1 cellular context compared by ENCODE assay signal in the genomic region with DNA sequence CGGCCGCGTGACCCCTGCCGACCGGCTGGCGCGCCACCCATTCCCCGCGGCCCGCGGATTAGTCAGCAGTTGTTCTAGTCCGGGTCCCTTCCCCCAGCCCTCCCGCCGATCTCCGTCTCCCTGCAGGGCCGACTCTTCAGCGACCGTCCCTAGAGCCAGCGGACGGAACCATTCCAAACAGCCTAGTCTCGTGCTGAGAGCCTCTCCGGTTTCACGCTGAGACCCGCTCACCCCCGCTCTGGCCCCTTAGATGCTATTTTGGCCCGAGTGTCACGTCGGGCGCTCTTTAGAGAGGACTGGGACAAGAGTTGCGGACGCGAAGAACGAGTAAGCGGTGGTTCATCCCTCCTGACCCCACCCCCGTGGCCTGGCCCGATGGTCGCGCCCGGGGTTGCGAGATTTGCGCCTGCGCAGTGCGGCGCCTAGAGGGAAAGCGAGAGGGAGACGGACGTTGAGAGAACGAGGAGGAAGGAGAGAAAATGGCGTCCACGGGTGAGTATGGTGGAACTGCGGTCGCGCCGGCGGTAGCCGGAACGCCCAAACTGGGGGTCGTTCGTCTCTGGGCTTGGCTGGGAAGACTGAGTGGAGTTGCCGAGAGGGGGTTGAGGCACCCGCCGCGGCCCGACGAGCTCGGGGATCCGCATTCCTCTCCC.
TF ChIP-seq lines count a peak whose summit lies in the region.

Gene EWSR1, plus strand, starts transcription at position 411 of the 653 bp plus-strand sequence. Its CDS starts 69 bp downstream, at position 480.
Gene RHBDD3, minus strand, starts transcription at position 124 of the 653 bp plus-strand sequence. CDS start 2,355 bp downstream, outside the sequence.

TF ChIP-seq in HepG2, 621 proteins besides CTCF, POLR2A, EP300 and RAD21 (continued from another document and continues in another):
- TF ChIP-seq, protein P1, sequence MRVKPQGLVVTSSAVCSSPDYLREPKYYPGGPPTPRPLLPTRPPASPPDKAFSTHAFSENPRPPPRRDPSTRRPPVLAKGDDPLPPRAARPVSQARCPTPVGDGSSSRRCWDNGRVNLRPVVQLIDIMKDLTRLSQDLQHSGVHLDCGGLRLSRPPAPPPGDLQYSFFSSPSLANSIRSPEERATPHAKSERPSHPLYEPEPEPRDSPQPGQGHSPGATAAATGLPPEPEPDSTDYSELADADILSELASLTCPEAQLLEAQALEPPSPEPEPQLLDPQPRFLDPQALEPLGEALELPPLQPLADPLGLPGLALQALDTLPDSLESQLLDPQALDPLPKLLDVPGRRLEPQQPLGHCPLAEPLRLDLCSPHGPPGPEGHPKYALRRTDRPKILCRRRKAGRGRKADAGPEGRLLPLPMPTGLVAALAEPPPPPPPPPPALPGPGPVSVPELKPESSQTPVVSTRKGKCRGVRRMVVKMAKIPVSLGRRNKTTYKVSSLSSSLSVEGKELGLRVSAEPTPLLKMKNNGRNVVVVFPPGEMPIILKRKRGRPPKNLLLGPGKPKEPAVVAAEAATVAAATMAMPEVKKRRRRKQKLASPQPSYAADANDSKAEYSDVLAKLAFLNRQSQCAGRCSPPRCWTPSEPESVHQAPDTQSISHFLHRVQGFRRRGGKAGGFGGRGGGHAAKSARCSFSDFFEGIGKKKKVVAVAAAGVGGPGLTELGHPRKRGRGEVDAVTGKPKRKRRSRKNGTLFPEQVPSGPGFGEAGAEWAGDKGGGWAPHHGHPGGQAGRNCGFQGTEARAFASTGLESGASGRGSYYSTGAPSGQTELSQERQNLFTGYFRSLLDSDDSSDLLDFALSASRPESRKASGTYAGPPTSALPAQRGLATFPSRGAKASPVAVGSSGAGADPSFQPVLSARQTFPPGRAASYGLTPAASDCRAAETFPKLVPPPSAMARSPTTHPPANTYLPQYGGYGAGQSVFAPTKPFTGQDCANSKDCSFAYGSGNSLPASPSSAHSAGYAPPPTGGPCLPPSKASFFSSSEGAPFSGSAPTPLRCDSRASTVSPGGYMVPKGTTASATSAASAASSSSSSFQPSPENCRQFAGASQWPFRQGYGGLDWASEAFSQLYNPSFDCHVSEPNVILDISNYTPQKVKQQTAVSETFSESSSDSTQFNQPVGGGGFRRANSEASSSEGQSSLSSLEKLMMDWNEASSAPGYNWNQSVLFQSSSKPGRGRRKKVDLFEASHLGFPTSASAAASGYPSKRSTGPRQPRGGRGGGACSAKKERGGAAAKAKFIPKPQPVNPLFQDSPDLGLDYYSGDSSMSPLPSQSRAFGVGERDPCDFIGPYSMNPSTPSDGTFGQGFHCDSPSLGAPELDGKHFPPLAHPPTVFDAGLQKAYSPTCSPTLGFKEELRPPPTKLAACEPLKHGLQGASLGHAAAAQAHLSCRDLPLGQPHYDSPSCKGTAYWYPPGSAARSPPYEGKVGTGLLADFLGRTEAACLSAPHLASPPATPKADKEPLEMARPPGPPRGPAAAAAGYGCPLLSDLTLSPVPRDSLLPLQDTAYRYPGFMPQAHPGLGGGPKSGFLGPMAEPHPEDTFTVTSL (CRISPR knock-in tag; IDR thresholded peaks at IDR 0.05; ENCODE audit: borderline replicate concordance) = peak; percentile 35; the same call in 1 of the 2 replicates
- TF ChIP-seq HNRNPUL1 (IDR thresholded peaks at IDR 0.05; ENCODE audit: low read depth, low read length) (no peak), RARA (CRISPR knock-in tag; IDR thresholded peaks at IDR 0.05) (0 out of 2 replicates have a peak, but pooled peaks have one; percentile 17), PAWR (CRISPR knock-in tag; IDR thresholded peaks at IDR 0.05; ENCODE audit: borderline replicate concordance) (0 out of 2 replicates have a peak, but pooled peaks have one; percentile 89), DR1 (CRISPR knock-in tag; IDR thresholded peaks at IDR 0.05) (peak; percentile 53; the same call in 1 of the 2 replicates), ZNF232 (CRISPR knock-in tag; IDR thresholded peaks at IDR 0.05; ENCODE audit: borderline replicate concordance) (peak; percentile 49), ZNF230 (CRISPR knock-in tag; IDR thresholded peaks at IDR 0.05) (peak; percentile 41; the same call in 1 of the 2 replicates), ZNF44 (CRISPR knock-in tag; IDR thresholded peaks at IDR 0.05) (0 out of 2 replicates have a peak, but pooled peaks have one; percentile 29), ZNF652 (CRISPR knock-in tag; IDR thresholded peaks at IDR 0.05; ENCODE audit: borderline replicate concordance, low read depth) (peak; percentile 39; the same call in 1 of the 2 replicates), NFATC3 (CRISPR knock-in tag; IDR thresholded peaks at IDR 0.05) (no peak), ZFAT (CRISPR knock-in tag; conservative IDR thresholded peaks at IDR 0.05) (no peak), HMG20A (CRISPR knock-in tag; IDR thresholded peaks at IDR 0.05; ENCODE audit: borderline replicate concordance) (no peak; the same call in 1 of the 2 replicates), ZSCAN9 (CRISPR knock-in tag; IDR thresholded peaks at IDR 0.05; ENCODE audit: borderline replicate concordance) (no peak; the same call in 1 of the 2 replicates), ZNF557 (CRISPR knock-in tag; IDR thresholded peaks at IDR 0.05) (no peak), ZNF75D (CRISPR knock-in tag; IDR thresholded peaks at IDR 0.05; ENCODE audit: borderline replicate concordance) (0 out of 2 replicates have a peak, but pooled peaks have one; percentile 73), NAIF1 (CRISPR knock-in tag; IDR thresholded peaks at IDR 0.05; ENCODE audit: borderline replicate concordance) (peak; percentile 5; the same call in 1 of the 2 replicates), MZF1 (CRISPR knock-in tag; IDR thresholded peaks at IDR 0.05; ENCODE audit: borderline replicate concordance) (no peak), ZBTB2 (CRISPR knock-in tag; IDR thresholded peaks at IDR 0.05; ENCODE audit: low read depth) (no peak), ZNF17 (CRISPR knock-in tag; IDR thresholded peaks at IDR 0.05) (no peak), GABPB1 (CRISPR knock-in tag; IDR thresholded peaks at IDR 0.05) (peak; percentile 64; the same call in 1 of the 2 replicates), CHCHD3 (CRISPR knock-in tag; IDR thresholded peaks at IDR 0.05) (no peak), ZNF432 (CRISPR knock-in tag; IDR thresholded peaks at IDR 0.05; ENCODE audit: borderline replicate concordance) (no peak), MLLT10 (CRISPR knock-in tag; IDR thresholded peaks at IDR 0.05) (no peak), MAF1 (CRISPR knock-in tag; IDR thresholded peaks at IDR 0.05; ENCODE audit: borderline replicate concordance) (0 out of 2 replicates have a peak, but pooled peaks have one; percentile 23), ZNF263 (CRISPR knock-in tag; IDR thresholded peaks at IDR 0.05) (peak; percentile 1; the same call in 1 of the 2 replicates), KLF11 (CRISPR knock-in tag; IDR thresholded peaks at IDR 0.05) (0 out of 2 replicates have a peak, but pooled peaks have one; percentile 23), ZNF724P (CRISPR knock-in tag; IDR thresholded peaks at IDR 0.05; ENCODE audit: borderline replicate concordance) (peak; percentile 63; the same call in 1 of the 2 replicates), HOXA9 (CRISPR knock-in tag; IDR thresholded peaks at IDR 0.05; ENCODE audit: borderline replicate concordance) (no peak), ZNF224 (CRISPR knock-in tag; IDR thresholded peaks at IDR 0.05) (peak; percentile 94), MEF2D (CRISPR knock-in tag; IDR thresholded peaks at IDR 0.05) (peak; percentile 80), ZNF121 (CRISPR knock-in tag; IDR thresholded peaks at IDR 0.05) (peak; percentile 13; the same call in 1 of the 2 replicates), GATAD2A (CRISPR knock-in tag; IDR thresholded peaks at IDR 0.05) (peak; percentile 68), CEBPG (CRISPR knock-in tag; IDR thresholded peaks at IDR 0.05) (peak; percentile 64), PRDM4 (CRISPR knock-in tag; IDR thresholded peaks at IDR 0.05; ENCODE audit: borderline replicate concordance) (0 out of 2 replicates have a peak, but pooled peaks have one; percentile 45), ATF7 (IDR thresholded peaks at IDR 0.05) (peak; percentile 91), ATF7 (CRISPR knock-in tag; IDR thresholded peaks at IDR 0.05) (no peak), RNF2 (conservative IDR thresholded peaks at IDR 0.05; ENCODE audit: low read depth) (no peak; the same call in 1 of the 2 replicates), YY1 (IDR thresholded peaks at IDR 0.05; ENCODE audit: insufficient read depth, insufficient replicate concordance, low read depth, low read length) (peak; percentile 93), KDM4B (CRISPR knock-in tag; IDR thresholded peaks at IDR 0.05) (no peak), KMT2A (CRISPR knock-in tag; IDR thresholded peaks at IDR 0.05) (peak; percentile 76; the same call in 1 of the 2 replicates)
- TF ChIP-seq, protein P2, sequence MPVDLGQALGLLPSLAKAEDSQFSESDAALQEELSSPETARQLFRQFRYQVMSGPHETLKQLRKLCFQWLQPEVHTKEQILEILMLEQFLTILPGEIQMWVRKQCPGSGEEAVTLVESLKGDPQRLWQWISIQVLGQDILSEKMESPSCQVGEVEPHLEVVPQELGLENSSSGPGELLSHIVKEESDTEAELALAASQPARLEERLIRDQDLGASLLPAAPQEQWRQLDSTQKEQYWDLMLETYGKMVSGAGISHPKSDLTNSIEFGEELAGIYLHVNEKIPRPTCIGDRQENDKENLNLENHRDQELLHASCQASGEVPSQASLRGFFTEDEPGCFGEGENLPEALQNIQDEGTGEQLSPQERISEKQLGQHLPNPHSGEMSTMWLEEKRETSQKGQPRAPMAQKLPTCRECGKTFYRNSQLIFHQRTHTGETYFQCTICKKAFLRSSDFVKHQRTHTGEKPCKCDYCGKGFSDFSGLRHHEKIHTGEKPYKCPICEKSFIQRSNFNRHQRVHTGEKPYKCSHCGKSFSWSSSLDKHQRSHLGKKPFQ (CRISPR knock-in tag; IDR thresholded peaks at IDR 0.05; ENCODE audit: insufficient replicate concordance) = peak; percentile 80
- TF ChIP-seq, protein P3, sequence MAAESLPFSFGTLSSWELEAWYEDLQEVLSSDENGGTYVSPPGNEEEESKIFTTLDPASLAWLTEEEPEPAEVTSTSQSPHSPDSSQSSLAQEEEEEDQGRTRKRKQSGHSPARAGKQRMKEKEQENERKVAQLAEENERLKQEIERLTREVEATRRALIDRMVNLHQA (CRISPR knock-in tag; IDR thresholded peaks at IDR 0.05) = no peak
- TF ChIP-seq, protein P4, sequence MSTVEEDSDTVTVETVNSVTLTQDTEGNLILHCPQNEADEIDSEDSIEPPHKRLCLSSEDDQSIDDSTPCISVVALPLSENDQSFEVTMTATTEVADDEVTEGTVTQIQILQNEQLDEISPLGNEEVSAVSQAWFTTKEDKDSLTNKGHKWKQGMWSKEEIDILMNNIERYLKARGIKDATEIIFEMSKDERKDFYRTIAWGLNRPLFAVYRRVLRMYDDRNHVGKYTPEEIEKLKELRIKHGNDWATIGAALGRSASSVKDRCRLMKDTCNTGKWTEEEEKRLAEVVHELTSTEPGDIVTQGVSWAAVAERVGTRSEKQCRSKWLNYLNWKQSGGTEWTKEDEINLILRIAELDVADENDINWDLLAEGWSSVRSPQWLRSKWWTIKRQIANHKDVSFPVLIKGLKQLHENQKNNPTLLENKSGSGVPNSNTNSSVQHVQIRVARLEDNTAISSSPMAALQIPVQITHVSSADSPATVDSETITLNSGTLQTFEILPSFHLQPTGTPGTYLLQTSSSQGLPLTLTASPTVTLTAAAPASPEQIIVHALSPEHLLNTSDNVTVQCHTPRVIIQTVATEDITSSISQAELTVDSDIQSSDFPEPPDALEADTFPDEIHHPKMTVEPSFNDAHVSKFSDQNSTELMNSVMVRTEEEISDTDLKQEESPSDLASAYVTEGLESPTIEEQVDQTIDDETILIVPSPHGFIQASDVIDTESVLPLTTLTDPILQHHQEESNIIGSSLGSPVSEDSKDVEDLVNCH (CRISPR knock-in tag; IDR thresholded peaks at IDR 0.05) = no peak
